In the genomic region with DNA sequence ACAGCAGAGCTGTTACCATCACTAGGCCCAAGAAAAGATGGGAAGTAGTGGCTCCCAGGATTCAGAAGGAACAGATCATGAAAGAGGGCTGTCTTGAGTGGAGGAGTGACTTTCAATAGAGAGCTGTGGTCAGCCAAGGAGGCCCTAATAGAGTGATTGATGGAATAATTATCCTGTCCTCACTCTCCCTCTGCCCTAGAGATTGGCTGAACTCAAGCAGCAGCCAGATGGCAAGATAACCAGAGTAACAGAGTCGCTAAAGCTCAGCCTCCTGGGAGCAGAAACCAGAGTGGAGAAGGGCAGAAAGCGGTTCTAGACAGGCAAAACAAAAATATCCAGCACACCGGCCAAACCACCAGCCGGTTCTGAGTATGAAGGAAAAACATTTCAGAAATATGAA, we compare ENCODE assay signal across 19 cellular contexts. TPM values are rescaled to one million over a fixed set of nuclear protein-coding genes. Genes with fewer than 3 reads are reported as not detected.
A peak's percentile ranks its signal among the peaks of the same experiment; 100 is the strongest.
DNase-seq lines count a peak whose midpoint lies in the region; ATAC-seq and TF ChIP-seq lines count a peak whose summit lies in the region.
"Had no signal": no experiment of that assay in that cellular context is flagged by ENCODE, and none has a peak within 500 bp of the region (broad histone marks: within the 10 kb centered on the region; RNA-seq: fewer than 3 reads in every experiment).

No MANE protein-coding gene starts in this region.

- H3K27me3 ChIP-seq in cardiac muscle cell: no peaks in the 10 kb centered on the region

- H3K27ac Mint-ChIP-seq in activated naive CD4-positive, alpha-beta T cell treated with anti-CD3 and anti-CD28 coated beads, Interleukin-2, amount 10 ng/mL, durations not matched to agents 7 days and 5 days: no peak overlapping the region
- H3K27ac Mint-ChIP-seq in naive thymus-derived CD8-positive, alpha-beta T cell: peak overlapping the region in 1 of 10 donors; percentile 27

- H3K4me3 ChIP-seq in cardiac muscle cell: no peak overlapping the region

- H3K9me3 ChIP-seq in cardiac muscle cell (ENCODE audit: low read depth): no peaks in the 10 kb centered on the region

- ATAC-seq in Right ventricle myocardium inferior (no peak), GM18520 (IDR thresholded peaks at IDR 0.05; ENCODE audit: unreplicated experiment) (no peak)
- ATAC-seq in naive thymus-derived CD8-positive, alpha-beta T cell: no peak

- DNase-seq in cardiac muscle cell (ENCODE audit: low read depth in 1 of 2, low spot score in 1 of 2) (peak in 1 of 2 donors; percentile 32), Right ventricle myocardium inferior (ENCODE audit: missing footprints) (no peak), NCI-H82 treated with DMSO at 0.1 percent for 48 hours (lab: John Stamatoyannopoulos, UW; ENCODE audit: unreplicated experiment) (peak; percentile 91), islet precursor cell (peak; percentile 62), pons (ENCODE audit: low spot score) (no peak)
- DNase-seq in activated naive CD4-positive, alpha-beta T cell treated with anti-CD3 and anti-CD28 coated beads, Interleukin-2, amount 10 ng/mL, durations not matched to agents 7 days and 5 days: no peak
- DNase-seq in naive thymus-derived CD8-positive, alpha-beta T cell: no peak
- DNase-seq: 8988T; COR-L47; DMS79 treated with DMSO at 0.1 percent for 48 hours; KG1; NCI-H1048; NCI-H1694; NCI-H2107; NCI-H510A; NK-92 treated with Interleukin-12 subunit alpha and Interleukin-12 subunit beta, amount 100 ng/mL, for 24 hours had no signal

- POLR2A ChIA-PET in naive thymus-derived CD8-positive, alpha-beta T cell (lab: Charles Lee): no interaction called here

- peaks cover 9% of the 10 kb centered on the region for H3K36me3 Mint-ChIP-seq in activated naive CD4-positive, alpha-beta T cell treated with anti-CD3 and anti-CD28 coated beads, Interleukin-2, amount 10 ng/mL, durations not matched to agents 7 days and 5 days
- peaks cover 6 to 24% (median 18%) of the 10 kb centered on the region in 3 donors for H3K36me3 Mint-ChIP-seq in naive thymus-derived CD8-positive, alpha-beta T cell

- H3K36me3 ChIP-seq in cardiac muscle cell: no peaks in the 10 kb centered on the region

- H3K9me3 Mint-ChIP-seq in activated naive CD4-positive, alpha-beta T cell treated with anti-CD3 and anti-CD28 coated beads, Interleukin-2, amount 10 ng/mL, durations not matched to agents 7 days and 5 days: peaks cover 16% of the 10 kb centered on the region
- H3K9me3 Mint-ChIP-seq in naive thymus-derived CD8-positive, alpha-beta T cell: peaks cover 3 to 18% (median 13%) of the 10 kb centered on the region in 9 donors

- peaks cover 12% of the 10 kb centered on the region for H3K27me3 Mint-ChIP-seq in activated naive CD4-positive, alpha-beta T cell treated with anti-CD3 and anti-CD28 coated beads, Interleukin-2, amount 10 ng/mL, durations not matched to agents 7 days and 5 days
- H3K27me3 Mint-ChIP-seq in naive thymus-derived CD8-positive, alpha-beta T cell: no peaks in the 10 kb centered on the region

- intact Hi-C loops in Right ventricle myocardium inferior (cut with DNase I): no loop called here

- no peak overlapping the region for H3K4me3 Mint-ChIP-seq in activated naive CD4-positive, alpha-beta T cell treated with anti-CD3 and anti-CD28 coated beads, Interleukin-2, amount 10 ng/mL, durations not matched to agents 7 days and 5 days
- no peak overlapping the region for H3K4me3 Mint-ChIP-seq in naive thymus-derived CD8-positive, alpha-beta T cell

- H3K4me1 Mint-ChIP-seq in activated naive CD4-positive, alpha-beta T cell treated with anti-CD3 and anti-CD28 coated beads, Interleukin-2, amount 10 ng/mL, durations not matched to agents 7 days and 5 days: no peaks in the 10 kb centered on the region
- peaks cover 0 to 3% (median 0%) of the 10 kb centered on the region in 4 donors for H3K4me1 Mint-ChIP-seq in naive thymus-derived CD8-positive, alpha-beta T cell

- H3K4me1 ChIP-seq in cardiac muscle cell (ENCODE audit: low read depth): no peaks in the 10 kb centered on the region

- TF ChIP-seq CTCF in cardiac muscle cell (IDR thresholded peaks at IDR 0.05; ENCODE audit: low read depth, low read length): no peak

- peak overlapping the region; percentile 39 for H3K27ac ChIP-seq in cardiac muscle cell
- H3K27ac ChIP-seq: C4-2B, RWPE1 had no signal

- CTCF ChIA-PET in activated naive CD4-positive, alpha-beta T cell treated with anti-CD3 and anti-CD28 coated beads, Interleukin-2, amount 10 ng/mL, durations not matched to agents 7 days and 5 days (lab: Charles Lee): no interaction called here

RNA-seq across cellular contexts. Expression of gene GMFB, which starts 23.1 kb away (rescaled TPM):
- total RNA-seq in cardiac muscle cell (26.7 and 60.3 TPM in 2 replicates), Right ventricle myocardium inferior (24.9 TPM)
- polyA plus RNA-seq in cardiac muscle cell: 38.1 and 45.0 TPM in 2 replicates
- 10 to 100 TPM; 34.4 to 38.3 TPM for total RNA-seq in naive thymus-derived CD8-positive, alpha-beta T cell
- 10 to 100 TPM in 2 of 3 donors, 1 to 10 TPM in 1; 9.2 to 13.9 (median 11.0) TPM for polyA plus RNA-seq in naive thymus-derived CD8-positive, alpha-beta T cell

RNA-seq across cellular contexts. Expression of gene CNIH1, which starts 24.5 kb away (rescaled TPM):
- total RNA-seq in cardiac muscle cell (87.3 and 128 TPM in 2 replicates), Right ventricle myocardium inferior (86.8 TPM)
- polyA plus RNA-seq in cardiac muscle cell: 87.2 and 106 TPM in 2 replicates
- total RNA-seq in naive thymus-derived CD8-positive, alpha-beta T cell: 10 to 100 TPM; 50.4 to 51.1 TPM
- 10 to 100 TPM; 79.3 to 97.7 (median 87.3) TPM for polyA plus RNA-seq in naive thymus-derived CD8-positive, alpha-beta T cell

RNA-seq across cellular contexts. Expression of gene CGRRF1, which starts 44.1 kb away (rescaled TPM):
- total RNA-seq in cardiac muscle cell: 8.4 and 12.4 TPM in 2 replicates
- 22.9 and 40.6 TPM in 2 replicates for polyA plus RNA-seq in cardiac muscle cell
- total RNA-seq in Right ventricle myocardium inferior: 16.2 TPM
- 10 to 100 TPM; 24.3 to 26.2 TPM for total RNA-seq in naive thymus-derived CD8-positive, alpha-beta T cell
- polyA plus RNA-seq in naive thymus-derived CD8-positive, alpha-beta T cell: 10 to 100 TPM; 19.4 to 29.2 (median 24.0) TPM

Comparison
In these comparisons a context has a peak if more than half of its experiments do, and no peak if none do; other contexts are left out.
1. DNase-seq: peak in NCI-H82 treated with DMSO at 0.1 percent for 48 hours (single experiment) and islet precursor cell (single experiment); none in Right ventricle myocardium inferior (single experiment), activated naive CD4-positive, alpha-beta T cell treated with anti-CD3 and anti-CD28 coated beads, Interleukin-2, amount 10 ng/mL, durations not matched to agents 7 days and 5 days (single experiment), pons (single experiment) and naive thymus-derived CD8-positive, alpha-beta T cell (0 of 10).